ENCODE assay signal across 38 cellular contexts in the genomic region with DNA sequence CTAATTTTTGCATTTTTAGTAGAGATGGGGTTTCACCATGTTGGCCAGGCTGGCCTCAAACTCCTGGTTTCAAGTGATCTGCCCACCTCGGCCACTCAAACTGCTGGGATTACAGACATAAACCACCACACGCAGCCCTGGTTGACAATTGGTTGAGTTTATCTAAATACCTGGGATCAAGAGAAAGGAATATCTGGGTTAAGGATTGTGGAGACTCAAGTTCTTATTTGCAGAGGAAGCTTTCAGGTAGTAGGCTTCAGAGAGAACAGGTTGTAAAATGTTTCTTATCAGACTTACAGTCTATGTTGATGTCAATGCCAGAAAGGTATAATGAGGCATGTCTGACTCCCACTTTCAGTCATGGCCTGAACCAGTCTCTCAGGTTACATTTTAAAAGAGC. TPM values are rescaled to one million over a fixed set of nuclear protein-coding genes. Genes with fewer than 3 reads are reported as not detected.
"Had no signal": no experiment of that assay in that cellular context is flagged by ENCODE, and none has a peak within 500 bp of the region (broad histone marks: within the 10 kb centered on the region; RNA-seq: fewer than 3 reads in every experiment).

No MANE protein-coding gene starts in this region.

- H3K4me1 ChIP-seq: ascending aorta had no signal

- H3K27me3 Mint-ChIP-seq: activated CD4-positive, alpha-beta T cell treated with anti-CD3 and anti-CD28 coated beads for 36 hours; activated CD4-positive, alpha-beta T cell treated with anti-CD3 and anti-CD28 coated beads, Interleukin-2, amount 10 ng/mL, durations not matched to agents 7 days and 5 days; activated naive CD8-positive, alpha-beta T cell; activated naive CD8-positive, alpha-beta T cell treated with anti-CD3 and anti-CD28 coated beads, Interleukin-2, amount 10 ng/mL, durations not matched to agents 7 days and 5 days; activated T-cell treated with anti-CD3 and anti-CD28 coated beads, Interleukin-2, amount 50 U/mL, for 24 hours; central memory CD8-positive, alpha-beta T cell had no signal

- H3K27ac ChIP-seq: ascending aorta, cardiac muscle cell, WERI-Rb-1 had no signal

- H3K4me3 ChIP-seq: ascending aorta, cardiac muscle cell had no signal

- H3K36me3 Mint-ChIP-seq: activated naive CD4-positive, alpha-beta T cell treated with anti-CD3 and anti-CD28 coated beads, Interleukin-2, amount 10 ng/mL, durations not matched to agents 7 days and 5 days; activated naive CD8-positive, alpha-beta T cell treated with anti-CD3 and anti-CD28 coated beads, Interleukin-2, amount 10 ng/mL, durations not matched to agents 7 days and 5 days had no signal

- DNase-seq: activated CD4-positive, alpha-beta memory T cell treated with anti-CD3 and anti-CD28 coated beads, Interleukin-2, amount 10 ng/mL, durations not matched to agents 7 days and 5 days; activated CD4-positive, alpha-beta T cell treated with anti-CD3 and anti-CD28 coated beads for 1 hour; activated CD4-positive, alpha-beta T cell treated with anti-CD3 and anti-CD28 coated beads for 36 hours; activated CD4-positive, alpha-beta T cell treated with anti-CD3 and anti-CD28 coated beads for 48 hours; activated CD4-positive, alpha-beta T cell treated with anti-CD3 and anti-CD28 coated beads, Interleukin-2, amount 10 ng/mL, durations not matched to agents 7 days and 5 days; activated CD4-positive, alpha-beta T cell treated with anti-CD3 and anti-CD28 coated beads, Interleukin-2, amount 50 U/mL, for 48 hours; activated CD4-positive, CD25-positive, alpha-beta regulatory T cell; activated CD8-positive, alpha-beta memory T cell treated with anti-CD3 and anti-CD28 coated beads for 24 hours; activated CD8-positive, alpha-beta memory T cell treated with anti-CD3 and anti-CD28 coated beads, Interleukin-2, amount 10 ng/mL, durations not matched to agents 7 days and 5 days; activated CD8-positive, alpha-beta memory T cell treated with anti-CD3 and anti-CD28 coated beads, Interleukin-2, amount 50 U/mL, for 48 hours; activated CD8-positive, alpha-beta T cell treated with anti-CD3 and anti-CD28 coated beads, Interleukin-2, amount 10 ng/mL, durations not matched to agents 7 days and 5 days; activated effector memory CD4-positive, alpha-beta T cell treated with Interleukin-2 at 50 U/mL for 16 hours; activated gamma-delta T cell; activated naive CD4-positive, alpha-beta T cell treated with anti-CD3 and anti-CD28 coated beads, Interleukin-2, amount 10 ng/mL, durations not matched to agents 7 days and 5 days; activated naive CD4-positive, alpha-beta T cell treated with Interleukin-2 at 50 U/mL for 16 hours; activated naive CD8-positive, alpha-beta T cell treated with anti-CD3 and anti-CD28 coated beads, Interleukin-2, amount 10 ng/mL, durations not matched to agents 7 days and 5 days; activated naive CD8-positive, alpha-beta T cell treated with anti-CD3 and anti-CD28 coated beads, Interleukin-2, amount 50 U/mL, for 24 hours; activated T-cell treated with anti-CD3 and anti-CD28 coated beads, Interleukin-2, amount 50 U/mL, for 24 hours; activated T-cell treated with anti-CD3 and anti-CD28 coated beads, Interleukin-2, amount 50 U/mL, for 48 hours; amygdala; anterior cingulate cortex; caudate nucleus; cerebellar nuclear complex; T-helper 1 cell; T-helper 2 cell; T-helper 9 cell; WERI-Rb-1 had no signal

- H3K4me1 Mint-ChIP-seq: activated naive CD4-positive, alpha-beta T cell treated with anti-CD3 and anti-CD28 coated beads, Interleukin-2, amount 10 ng/mL, durations not matched to agents 7 days and 5 days; central memory CD8-positive, alpha-beta T cell had no signal

- H3K9me3 Mint-ChIP-seq: activated CD4-positive, alpha-beta memory T cell treated with anti-CD3 and anti-CD28 coated beads, Interleukin-2, amount 10 ng/mL, durations not matched to agents 7 days and 5 days; activated naive CD4-positive, alpha-beta T cell treated with anti-CD3 and anti-CD28 coated beads, Interleukin-2, amount 10 ng/mL, durations not matched to agents 7 days and 5 days; activated naive CD4-positive, alpha-beta T cell treated with anti-CD3 and anti-CD28 coated beads, Interleukin-2, amount 50 U/mL, for 24 hours; activated naive CD8-positive, alpha-beta T cell treated with anti-CD3 and anti-CD28 coated beads, Interleukin-2, amount 10 ng/mL, durations not matched to agents 7 days and 5 days; activated T-cell treated with anti-CD3 and anti-CD28 coated beads, Interleukin-2, amount 50 U/mL, for 24 hours; central memory CD8-positive, alpha-beta T cell had no signal

- H3K27ac Mint-ChIP-seq: activated CD4-positive, alpha-beta memory T cell treated with anti-CD3 and anti-CD28 coated beads, Interleukin-2, amount 10 ng/mL, durations not matched to agents 7 days and 5 days; activated CD4-positive, alpha-beta T cell treated with anti-CD3 and anti-CD28 coated beads for 36 hours; activated CD4-positive, alpha-beta T cell treated with anti-CD3 and anti-CD28 coated beads, Interleukin-2, amount 10 ng/mL, durations not matched to agents 7 days and 5 days; activated CD8-positive, alpha-beta memory T cell treated with anti-CD3 and anti-CD28 coated beads, Interleukin-2, amount 10 ng/mL, durations not matched to agents 7 days and 5 days; activated CD8-positive, alpha-beta T cell treated with anti-CD3 and anti-CD28 coated beads, Interleukin-2, amount 10 ng/mL, durations not matched to agents 7 days and 5 days; activated naive CD4-positive, alpha-beta T cell treated with anti-CD3 and anti-CD28 coated beads, Interleukin-2, amount 10 ng/mL, durations not matched to agents 7 days and 5 days; activated naive CD4-positive, alpha-beta T cell treated with anti-CD3 and anti-CD28 coated beads, Interleukin-2, amount 50 U/mL, for 24 hours; activated naive CD8-positive, alpha-beta T cell; activated naive CD8-positive, alpha-beta T cell treated with anti-CD3 and anti-CD28 coated beads, Interleukin-2, amount 10 ng/mL, durations not matched to agents 7 days and 5 days; activated naive CD8-positive, alpha-beta T cell treated with anti-CD3 and anti-CD28 coated beads, Interleukin-2, amount 50 U/mL, for 24 hours; activated T-cell treated with anti-CD3 and anti-CD28 coated beads, Interleukin-2, amount 50 U/mL, for 24 hours; activated T-helper 2 cell treated with anti-CD3 and anti-CD28 coated beads, Interferon-gamma antibody, Interleukin-2, Interleukin-4, amounts not matched to agents 10 μg/mL and 5 μg/mL and 100 μg/mL, durations not matched to agents 14 hours and 24 hours and 36 hours; brain; T-helper 1 cell treated with Interleukin-12 subunit alpha and Interleukin-12 subunit beta and Interleukin-4 antibody, amounts not matched to agents 30 μg/mL and 1 μg/mL, for 36 hours; T-helper 2 cell treated with Interferon-gamma antibody and Interleukin-4, amounts not matched to agents 5 μg/mL and 100 μg/mL, for 36 hours; WTC11 had no signal

- H3K4me3 Mint-ChIP-seq: activated CD4-positive, alpha-beta memory T cell treated with anti-CD3 and anti-CD28 coated beads, Interleukin-2, amount 10 ng/mL, durations not matched to agents 7 days and 5 days; activated CD4-positive, alpha-beta T cell treated with anti-CD3 and anti-CD28 coated beads for 36 hours; activated CD4-positive, alpha-beta T cell treated with anti-CD3 and anti-CD28 coated beads, Interleukin-2, amount 10 ng/mL, durations not matched to agents 7 days and 5 days; activated CD8-positive, alpha-beta memory T cell treated with anti-CD3 and anti-CD28 coated beads, Interleukin-2, amount 10 ng/mL, durations not matched to agents 7 days and 5 days; activated CD8-positive, alpha-beta T cell treated with anti-CD3 and anti-CD28 coated beads, Interleukin-2, amount 10 ng/mL, durations not matched to agents 7 days and 5 days; activated naive CD4-positive, alpha-beta T cell treated with anti-CD3 and anti-CD28 coated beads, Interleukin-2, amount 10 ng/mL, durations not matched to agents 7 days and 5 days; activated naive CD4-positive, alpha-beta T cell treated with anti-CD3 and anti-CD28 coated beads, Interleukin-2, amount 50 U/mL, for 24 hours; activated naive CD8-positive, alpha-beta T cell; activated naive CD8-positive, alpha-beta T cell treated with anti-CD3 and anti-CD28 coated beads, Interleukin-2, amount 10 ng/mL, durations not matched to agents 7 days and 5 days; activated naive CD8-positive, alpha-beta T cell treated with anti-CD3 and anti-CD28 coated beads, Interleukin-2, amount 50 U/mL, for 24 hours; activated T-cell treated with anti-CD3 and anti-CD28 coated beads, Interleukin-2, amount 50 U/mL, for 24 hours; brain; central memory CD8-positive, alpha-beta T cell; T-helper 1 cell treated with Interleukin-12 subunit alpha and Interleukin-12 subunit beta and Interleukin-4 antibody, amounts not matched to agents 30 μg/mL and 1 μg/mL, for 36 hours; T-helper 2 cell treated with Interferon-gamma antibody and Interleukin-4, amounts not matched to agents 5 μg/mL and 100 μg/mL, for 36 hours; WTC11 had no signal

- H3K9me3 ChIP-seq: ascending aorta had no signal

- H3K36me3 ChIP-seq: ascending aorta, cardiac muscle cell, WERI-Rb-1 had no signal

- H3K27me3 ChIP-seq: ascending aorta, cardiac muscle cell had no signal

RNA-seq across cellular contexts. Expression of gene PLAC9, which starts 59.9 kb away (rescaled TPM):
- total RNA-seq: activated CD4-positive, alpha-beta memory T cell treated with anti-CD3 and anti-CD28 coated beads, Interleukin-2, amount 10 ng/mL, durations not matched to agents 7 days and 5 days; activated CD4-positive, alpha-beta T cell treated with anti-CD3 and anti-CD28 coated beads for 36 hours; activated CD4-positive, alpha-beta T cell treated with anti-CD3 and anti-CD28 coated beads, Interleukin-2, amount 10 ng/mL, durations not matched to agents 7 days and 5 days; activated CD8-positive, alpha-beta memory T cell treated with anti-CD3 and anti-CD28 coated beads, Interleukin-2, amount 10 ng/mL, durations not matched to agents 7 days and 5 days; activated CD8-positive, alpha-beta T cell treated with anti-CD3 and anti-CD28 coated beads, Interleukin-2, amount 10 ng/mL, durations not matched to agents 7 days and 5 days; activated naive CD8-positive, alpha-beta T cell treated with anti-CD3 and anti-CD28 coated beads, Interleukin-2, amount 10 ng/mL, durations not matched to agents 7 days and 5 days; activated T-helper 2 cell treated with anti-CD3 and anti-CD28 coated beads, Interferon-gamma antibody, Interleukin-2, Interleukin-4, amounts not matched to agents 10 μg/mL and 5 μg/mL and 100 μg/mL, durations not matched to agents 14 hours and 24 hours and 36 hours; bronchial epithelial cell; cardiac muscle cell had no signal
